9 cellular contexts compared by ENCODE assay signal in genomic region chr15:67834249-67834592, GRCh38. TPM values are rescaled to one million over a fixed set of nuclear protein-coding genes. Genes with fewer than 3 reads are reported as not detected.
DNase-seq lines count a peak whose midpoint lies in the region; ATAC-seq, FAIRE-seq and TF ChIP-seq lines count a peak whose summit lies in the region.
"Had no signal": no experiment of that assay in that cellular context is flagged by ENCODE, and none has a peak within 500 bp of the region (broad histone marks: within the 10 kb centered on the region; RNA-seq: fewer than 3 reads in every experiment).

No MANE protein-coding gene starts in this region.

- DNase-seq in CD4-positive, alpha-beta T cell, result no peak
- no peak for DNase-seq in effector memory CD4-positive, alpha-beta T cell
- DNase-seq in RCC 7860 (ENCODE audit: low spot score) (no peak), posterior cingulate gyrus (no peak), SK-N-DZ (ENCODE audit: low spot score) (no peak), SIG-M5 (lab: John Stamatoyannopoulos, UW) (no peak)
- DNase-seq: NCI-H526 treated with DMSO at 0.1 percent for 48 hours had no signal

- no peak overlapping the region for H3K27ac Mint-ChIP-seq in CD4-positive, alpha-beta T cell

- no peaks in the 10 kb centered on the region for H3K9me2 ChIP-seq in Loucy (replicated peaks; ENCODE audit: low read depth, low read length)

- H3K4me1 Mint-ChIP-seq in CD4-positive, alpha-beta T cell (ENCODE audit: low read depth), result peaks cover 66% of the 10 kb centered on the region

- H3K9me3 ChIP-seq in CD4-positive, alpha-beta T cell (ENCODE audit: control insufficient read depth, low read length), result no peaks in the 10 kb centered on the region
- H3K9me3 ChIP-seq in Loucy (ENCODE audit: insufficient read depth, low read depth, low read length) (no peaks in the 10 kb centered on the region), neutrophil (no peaks in the 10 kb centered on the region)
- no peaks in the 10 kb centered on the region for H3K9me3 ChIP-seq in effector memory CD4-positive, alpha-beta T cell (ENCODE audit: control insufficient read depth, low read length)

- no peak overlapping the region for H2AFZ ChIP-seq in Loucy (ENCODE audit: low read length)

- peaks cover 71% of the 10 kb centered on the region for H3K27me3 Mint-ChIP-seq in CD4-positive, alpha-beta T cell

- no peak for FAIRE-seq in RCC 7860 (lab: Jason Lieb, UNC)

- no peak overlapping the region for H3K27ac ChIP-seq in CD4-positive, alpha-beta T cell (ENCODE audit: low read depth, low read length)
- H3K27ac ChIP-seq in effector memory CD4-positive, alpha-beta T cell (ENCODE audit: insufficient read depth, low read length, poor library complexity, severe bottlenecking), result no peak overlapping the region
- no peak overlapping the region for H3K27ac ChIP-seq in neutrophil

- H3K4me3 ChIP-seq in Loucy (ENCODE audit: low read length, poor library complexity, severe bottlenecking), result peak overlapping the region; percentile 78
- H3K4me3 ChIP-seq in effector memory CD4-positive, alpha-beta T cell (ENCODE audit: insufficient read depth, low read depth, low read length, poor library complexity, severe bottlenecking), result peak overlapping the region; percentile 65
- H3K4me3 ChIP-seq in neutrophil (ENCODE audit: low read depth in 1 of 2, low read length in 1 of 2), result peak overlapping the region; percentile 48 to 55

- peak overlapping the region; percentile 75 for H3K4me2 ChIP-seq in Loucy (ENCODE audit: low read depth, low read length, poor library complexity, severe bottlenecking)

- peak overlapping the region; percentile 77 for H3K9ac ChIP-seq in Loucy (ENCODE audit: low read depth, low read length, poor library complexity, severe bottlenecking)

- POLR2A ChIA-PET in CD4-positive, alpha-beta T cell (lab: Charles Lee), result interaction anchor here (0.9 to 1.8 kb wide), 3 partner anchors 50 to 312 kb away, joined by 4 to 6 read pairs (median 4); partner anchors contain the start of gene MAP2K5

- TF ChIP-seq CTCF in CD4-positive, alpha-beta T cell (IDR thresholded peaks at IDR 0.05), result no peak
- TF ChIP-seq CTCF in Loucy (conservative IDR thresholded peaks at IDR 0.05; ENCODE audit: low read length) (no peak), neutrophil (IDR thresholded peaks at IDR 0.05) (no peak)

- intact Hi-C loops in CD4-positive, alpha-beta T cell (cut with DNase I, micrococcal nuclease), result loop anchor here (1.0 to 10.0 kb wide), 4 partner anchors 51 to 589 kb away; partner anchors contain the start of gene MAP2K5 (in 1 of the 2)
- intact Hi-C loops in posterior cingulate gyrus (cut with DNase I), result loop anchor here (10.0 kb wide), 1 partner anchor 579 kb away; the partner anchor contains the start of genes AAGAB and IQCH

- H4K20me1 ChIP-seq in Loucy (ENCODE audit: insufficient read depth, low read length, poor library complexity, severe bottlenecking), result no peaks in the 10 kb centered on the region

- H3K36me3 ChIP-seq in Loucy (ENCODE audit: insufficient read depth, low read length) (no peaks in the 10 kb centered on the region), neutrophil (no peaks in the 10 kb centered on the region)
- no peaks in the 10 kb centered on the region for H3K36me3 ChIP-seq in effector memory CD4-positive, alpha-beta T cell (ENCODE audit: control insufficient read depth, insufficient read depth, low read length)

- no peaks in the 10 kb centered on the region for H3K9me3 Mint-ChIP-seq in CD4-positive, alpha-beta T cell

- no peaks in the 10 kb centered on the region for H3F3A ChIP-seq in Loucy (ENCODE audit: low read depth)

- no peak for ATAC-seq in CD4-positive, alpha-beta T cell (ENCODE audit: poor library complexity)

- CTCF ChIA-PET in CD4-positive, alpha-beta T cell (lab: Charles Lee), result interaction anchor here (2.4 to 3.2 kb wide), 2 partner anchors 51 to 377 kb away, joined by 15 to 16 read pairs; no protein-coding TSS in a partner anchor

- H3K27me3 ChIP-seq in CD4-positive, alpha-beta T cell (ENCODE audit: control insufficient read depth, insufficient read depth, low read length), result peaks cover 69% of the 10 kb centered on the region
- no peaks in the 10 kb centered on the region for H3K27me3 ChIP-seq in Loucy (ENCODE audit: insufficient read depth, low read length, poor library complexity, severe bottlenecking)
- peaks cover 62% of the 10 kb centered on the region for H3K27me3 ChIP-seq in effector memory CD4-positive, alpha-beta T cell (replicated peaks; ENCODE audit: control insufficient read depth, insufficient read depth, low read length, poor library complexity, severe bottlenecking)
- peaks cover 73% of the 10 kb centered on the region for H3K27me3 ChIP-seq in neutrophil

- peak overlapping the region; percentile 77 for H3K4me3 Mint-ChIP-seq in CD4-positive, alpha-beta T cell

- H3K4me1 ChIP-seq in Loucy (ENCODE audit: insufficient read depth, low read length, poor library complexity, severe bottlenecking), result peaks cover 47% of the 10 kb centered on the region
- H3K4me1 ChIP-seq in effector memory CD4-positive, alpha-beta T cell (ENCODE audit: control insufficient read depth, insufficient read depth, low read length, poor library complexity, severe bottlenecking), result peaks cover 54% of the 10 kb centered on the region
- H3K4me1 ChIP-seq in neutrophil (ENCODE audit: control insufficient read depth in 1 of 2, insufficient read depth in 1 of 2, low read depth in 1 of 2, low read length in 1 of 2), result peaks cover 65 to 80% of the 10 kb centered on the region in 2 experiments

- no peaks in the 10 kb centered on the region for H3K36me3 Mint-ChIP-seq in CD4-positive, alpha-beta T cell (ENCODE audit: low read depth)

- no peaks in the 10 kb centered on the region for H3K79me2 ChIP-seq in Loucy (ENCODE audit: insufficient read depth, low read length)

RNA-seq across cellular contexts. Expression of gene RNU6-1, which starts 5.6 kb away (rescaled TPM):
- total RNA-seq in CD4-positive, alpha-beta T cell, result not detected
- polyA plus RNA-seq in SK-N-DZ (2014; cell fraction: cytosol; rRNA removed), result not detected in 2 replicates
- polyA plus RNA-seq in SK-N-DZ (2014; cell fraction: nucleus; rRNA removed), result not detected in 2 replicates

RNA-seq across cellular contexts. Expression of gene SKOR1, which starts 8.9 kb away (rescaled TPM):
- total RNA-seq in CD4-positive, alpha-beta T cell, result 1 to 10 TPM; 1.8 to 2.2 TPM
- 0.16 and 0.45 TPM in 2 replicates for polyA plus RNA-seq in SK-N-DZ (2014; cell fraction: cytosol; rRNA removed)
- polyA plus RNA-seq in SK-N-DZ (2014; cell fraction: nucleus; rRNA removed), result 0.12 and 0.49 TPM in 2 replicates
